ENCODE assay signal across 8 cellular contexts in genomic region chr11:81644239-81644840, GRCh38.
DNase-seq lines count a peak whose midpoint lies in the region; FAIRE-seq and TF ChIP-seq lines count a peak whose summit lies in the region.

No MANE protein-coding gene starts in this region.

- H4K20me1 ChIP-seq in SU-DHL-6 (ENCODE audit: low read depth, low read length) = no peaks in the 10 kb centered on the region

- peak; percentile 75 for TF ChIP-seq CTCF in HFFc6 (IDR thresholded peaks at IDR 0.05)
- TF ChIP-seq CTCF in SU-DHL-6 (IDR thresholded peaks at IDR 0.05; ENCODE audit: insufficient read depth, low read length, poor library complexity, severe bottlenecking) = peak; percentile 64
- TF ChIP-seq CTCF in fibroblast of pulmonary artery (IDR thresholded peaks at IDR 0.05; ENCODE audit: low read length, missing control alignments) = peak; percentile 62
- TF ChIP-seq CTCF in retinal pigment epithelial cell (conservative IDR thresholded peaks at IDR 0.05; ENCODE audit: low read depth, low read length) = peak; percentile 67

- peaks cover 4% of the 10 kb centered on the region; the same call in 1 of the 2 replicates for H3K9me3 Mint-ChIP-seq in HFFc6

- no peak for TF ChIP-seq POLR2A in GM12892 (IDR thresholded peaks at IDR 0.05; ENCODE audit: low read depth, low read length)

- H3K9me2 ChIP-seq in SU-DHL-6 (replicated peaks; ENCODE audit: insufficient read depth, low read length) = no peaks in the 10 kb centered on the region

- H3K4me1 Mint-ChIP-seq in HFFc6 (ENCODE audit: low read depth) = no peaks in the 10 kb centered on the region

- no peaks in the 10 kb centered on the region for H3K36me3 ChIP-seq in SU-DHL-6 (ENCODE audit: low read length)

- peaks cover 1% of the 10 kb centered on the region; the same call in 1 of the 2 replicates for H3K27me3 Mint-ChIP-seq in HFFc6 (ENCODE audit: insufficient read depth)

- H3K79me2 ChIP-seq in SU-DHL-6 (ENCODE audit: insufficient read depth, low read length) = no peaks in the 10 kb centered on the region

- no peaks in the 10 kb centered on the region for H3K9me3 ChIP-seq in SU-DHL-6 (ENCODE audit: insufficient read depth, low read length)

- DNase-seq in CD1c-positive myeloid dendritic cell (ENCODE audit: extremely low spot score) (peak; percentile 56), GM12892 (ENCODE audit: insufficient read length) (peak; percentile 3), HFFc6 (peak; percentile 8), M059J (ENCODE audit: low read depth) (peak; percentile 25), fibroblast of pulmonary artery (ENCODE audit: low read depth) (peak; percentile 43), retinal pigment epithelial cell (ENCODE audit: low read depth) (no peak), dedifferentiated amniotic fluid mesenchymal stem cell (ENCODE audit: extremely low spot score) (no peak)

- H3K4me2 ChIP-seq in SU-DHL-6 (ENCODE audit: low read depth, low read length, poor library complexity, severe bottlenecking) = no peak overlapping the region

- H3K9ac ChIP-seq in SU-DHL-6 (ENCODE audit: low read length) = no peak overlapping the region

- no peak overlapping the region for H3K27ac ChIP-seq in SU-DHL-6 (ENCODE audit: low read depth, low read length)

- H3K4me3 ChIP-seq in SU-DHL-6 (ENCODE audit: insufficient read depth, low read length, poor library complexity, severe bottlenecking) (no peak overlapping the region), fibroblast of pulmonary artery (replicated peaks; ENCODE audit: low read depth, low read length) (no peak overlapping the region), retinal pigment epithelial cell (ENCODE audit: low read length) (no peak overlapping the region)

- H2AFZ ChIP-seq in SU-DHL-6 (ENCODE audit: low read depth, low read length, severe bottlenecking) = no peak overlapping the region

- H3F3A ChIP-seq in SU-DHL-6 (ENCODE audit: insufficient read depth) = no peaks in the 10 kb centered on the region

- H3K4me3 Mint-ChIP-seq in HFFc6 = no peak overlapping the region

- H3K27ac Mint-ChIP-seq in HFFc6 = no peak overlapping the region

- H3K36me3 Mint-ChIP-seq in HFFc6 (ENCODE audit: low read depth) = no peaks in the 10 kb centered on the region

- H3K27me3 ChIP-seq in SU-DHL-6 (ENCODE audit: low read length) = no peaks in the 10 kb centered on the region

- peak; percentile 80 for FAIRE-seq in GM12892 (lab: Jason Lieb, UNC)

Comparison
In these comparisons a context has a peak if more than half of its experiments do, and no peak if none do; other contexts are left out.
1. DNase-seq: peak in CD1c-positive myeloid dendritic cell (single experiment), GM12892 (single experiment), HFFc6 (single experiment), M059J (single experiment) and fibroblast of pulmonary artery (single experiment); none in retinal pigment epithelial cell (single experiment) and dedifferentiated amniotic fluid mesenchymal stem cell (single experiment).
2. Peak in every context shown above with its lines, with median percentiles within 50 percentile points of each other: CTCF ChIP-seq.